Comparison of ENCODE assay signal across 1 cellular context in the genomic region with DNA sequence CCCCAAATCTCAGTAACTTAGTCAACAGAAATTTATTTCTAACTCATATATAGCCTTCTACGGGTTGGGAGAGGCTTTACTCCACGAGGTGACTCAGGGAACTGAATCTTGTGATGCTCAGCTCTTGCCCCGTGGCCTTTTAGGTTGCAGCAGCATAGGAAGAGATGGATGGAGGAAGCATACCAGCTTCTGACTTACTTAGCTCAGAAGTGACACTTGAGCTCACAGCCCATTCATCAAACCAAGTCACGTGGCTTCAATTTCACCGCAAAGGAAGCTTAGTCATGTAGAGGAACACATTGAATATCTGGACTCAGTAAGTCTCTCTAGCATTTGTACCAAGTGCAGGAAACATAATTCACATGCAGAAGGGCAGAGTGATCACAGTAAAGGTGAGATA.
A peak's percentile ranks its signal among the peaks of the same experiment; 100 is the strongest.
TF ChIP-seq lines count a peak whose summit lies in the region.

No MANE protein-coding gene starts in this region.

TF ChIP-seq in IMR-90, 13 proteins besides CTCF, POLR2A, EP300 and RAD21 (continued from another document):
- TF ChIP-seq, protein P1, sequence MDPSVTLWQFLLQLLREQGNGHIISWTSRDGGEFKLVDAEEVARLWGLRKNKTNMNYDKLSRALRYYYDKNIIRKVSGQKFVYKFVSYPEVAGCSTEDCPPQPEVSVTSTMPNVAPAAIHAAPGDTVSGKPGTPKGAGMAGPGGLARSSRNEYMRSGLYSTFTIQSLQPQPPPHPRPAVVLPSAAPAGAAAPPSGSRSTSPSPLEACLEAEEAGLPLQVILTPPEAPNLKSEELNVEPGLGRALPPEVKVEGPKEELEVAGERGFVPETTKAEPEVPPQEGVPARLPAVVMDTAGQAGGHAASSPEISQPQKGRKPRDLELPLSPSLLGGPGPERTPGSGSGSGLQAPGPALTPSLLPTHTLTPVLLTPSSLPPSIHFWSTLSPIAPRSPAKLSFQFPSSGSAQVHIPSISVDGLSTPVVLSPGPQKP (IDR thresholded peaks at IDR 0.05; ENCODE audit: borderline replicate concordance, low read depth, low read length) = no peak
- TF ChIP-seq NFE2L2 (IDR thresholded peaks at IDR 0.05; ENCODE audit: low read depth, low read length) = peak; percentile 20; the same call in 1 of the 2 replicates
- TF ChIP-seq CHD1 (IDR thresholded peaks at IDR 0.05; ENCODE audit: low read depth, low read length) = no peak
TF ChIP-seq in IMR-90: peak in this region for 7.
